ENCODE assay signal across 25 cellular contexts in the genomic region with DNA sequence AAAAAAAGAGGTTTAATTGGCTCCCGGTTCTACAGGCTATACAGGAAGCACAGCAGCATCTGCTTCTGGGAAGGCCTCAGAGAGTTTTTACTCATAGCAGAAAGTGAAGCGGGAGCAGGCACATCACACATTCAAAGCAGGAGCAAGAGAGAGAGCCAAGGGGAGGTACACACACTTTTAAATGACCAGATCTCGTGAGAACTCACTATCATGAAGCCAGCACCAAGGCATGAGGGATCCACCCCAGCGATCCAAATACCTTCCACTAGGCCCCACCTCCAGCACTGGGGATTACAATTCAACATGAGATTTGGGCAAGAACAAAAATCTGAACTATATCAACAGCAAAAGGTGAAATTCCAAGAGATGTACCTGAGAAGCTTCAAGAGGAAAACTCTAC.
"Had no signal": no experiment of that assay in that cellular context is flagged by ENCODE, and none has a peak within 500 bp of the region (broad histone marks: within the 10 kb centered on the region; RNA-seq: fewer than 3 reads in every experiment).

No MANE protein-coding gene starts in this region.

- DNase-seq: Karpas-422, KG1, MG63, NCI-H1092, NCI-H1105 treated with DMSO at 0.1 percent for 48 hours, NCI-H1417 treated with DMSO at 0.1 percent for 48 hours, NCI-H146, NCI-H1694 treated with DMSO at 0.1 percent for 48 hours, NCI-H1930, NCI-H2081, NCI-H2107, NCI-H2227 treated with DMSO at 0.1 percent for 48 hours, NCI-H446, NCI-H510A, NCI-H524 treated with DMSO at 0.1 percent for 48 hours, NCI-H69, NCI-H774, PC-3, SHP77, SK-N-SH, SW 1271 had no signal

- H3K4me2 ChIP-seq: SK-N-SH had no signal

- H3K27me3 ChIP-seq: MG63 had no signal

- FAIRE-seq: HTR-8/SVneo had no signal

- H3K36me3 ChIP-seq: MG63 had no signal

- ATAC-seq: Panc1, PC-3 had no signal

- H3K9me3 ChIP-seq: SK-N-SH had no signal

- H3K27ac ChIP-seq: HL-60, RWPE1 had no signal

- H3K4me3 ChIP-seq: MG63 had no signal

- H3K9ac ChIP-seq: SK-N-SH had no signal
